In genomic region chr1:212683357-212683722, GRCh38 we compare ENCODE assay signal across 1 cellular context.
TF ChIP-seq lines count a peak whose summit lies in the region.

No MANE protein-coding gene starts in this region.

TF ChIP-seq in GM12878, 131 proteins besides CTCF, POLR2A, EP300 and RAD21 (continued from another document and continues in another):
- TF ChIP-seq CUX1 (IDR thresholded peaks at IDR 0.05; ENCODE audit: insufficient replicate concordance, low read depth, low read length): no peak
- no peak for TF ChIP-seq ZNF592 (IDR thresholded peaks at IDR 0.05)
- TF ChIP-seq MTA3 (IDR thresholded peaks at IDR 0.05; ENCODE audit: borderline replicate concordance, low read length): peak; percentile 66; the same call in 1 of the 2 replicates
- peak; percentile 95 for TF ChIP-seq IKZF1 (conservative IDR thresholded peaks at IDR 0.05)
- 0 out of 2 replicates have a peak, but pooled peaks have one; percentile 41 for TF ChIP-seq YY1 (IDR thresholded peaks at IDR 0.05; ENCODE audit: low read depth, low read length)
- TF ChIP-seq HDGF (IDR thresholded peaks at IDR 0.05): no peak
- peak; percentile 76 for TF ChIP-seq ATF7 (IDR thresholded peaks at IDR 0.05; ENCODE audit: low read depth)
- TF ChIP-seq ZNF622 (IDR thresholded peaks at IDR 0.05): no peak
- 0 out of 2 replicates have a peak, but pooled peaks have one; percentile 9 for TF ChIP-seq ZSCAN29 (IDR thresholded peaks at IDR 0.05)
- TF ChIP-seq CEBPZ (IDR thresholded peaks at IDR 0.05; ENCODE audit: low read depth, low read length): no peak
- peak; percentile 74; the same call in 1 of the 2 replicates for TF ChIP-seq IRF4 (IDR thresholded peaks at IDR 0.05; ENCODE audit: low read depth, low read length)
- TF ChIP-seq CEBPB (IDR thresholded peaks at IDR 0.05; ENCODE audit: borderline replicate concordance in 1 of 2, low read depth in 2 of 2, low read length in 2 of 2): peak; percentile 78; a peak in 1 of 4 replicates
- TF ChIP-seq BHLHE40 (IDR thresholded peaks at IDR 0.05; ENCODE audit: borderline replicate concordance in 1 of 2, low read depth in 2 of 2, low read length in 1 of 2): peak; percentile 37 to 43; a peak in 3 of 4 replicates
- peak; percentile 67; the same call in 1 of the 2 replicates for TF ChIP-seq BCL11A (IDR thresholded peaks at IDR 0.05; ENCODE audit: low read depth, low read length)
- TF ChIP-seq CBFB (IDR thresholded peaks at IDR 0.05; ENCODE audit: low read depth): peak; percentile 61; the same call in 1 of the 2 replicates
- no peak for TF ChIP-seq RELB (IDR thresholded peaks at IDR 0.05; ENCODE audit: low read depth)
- peak; percentile 53 for TF ChIP-seq SKIL (IDR thresholded peaks at IDR 0.05; ENCODE audit: low read depth, poor library complexity, severe bottlenecking)
- no peak for TF ChIP-seq SMAD1 (IDR thresholded peaks at IDR 0.05; ENCODE audit: low read depth, partially characterized antibody)
- peak; percentile 63 for TF ChIP-seq CREM (IDR thresholded peaks at IDR 0.05; ENCODE audit: low read depth)
- TF ChIP-seq HDAC2 (IDR thresholded peaks at IDR 0.05): no peak
- TF ChIP-seq IKZF2 (IDR thresholded peaks at IDR 0.05): peak; percentile 67 to 72
- peak; percentile 57; the same call in 1 of the 2 replicates for TF ChIP-seq CREB1 (IDR thresholded peaks at IDR 0.05; ENCODE audit: low read depth)
- no peak for TF ChIP-seq IRF5 (IDR thresholded peaks at IDR 0.05; ENCODE audit: borderline replicate concordance)
- no peak for TF ChIP-seq E2F4 (IDR thresholded peaks at IDR 0.05; ENCODE audit: low read depth, low read length)
- TF ChIP-seq NBN (IDR thresholded peaks at IDR 0.05): no peak; the same call in 1 of the 2 replicates
- TF ChIP-seq SRF (IDR thresholded peaks at IDR 0.05; ENCODE audit: low read depth in 2 of 2, low read length in 2 of 2): 0 out of 4 replicates have a peak, but pooled peaks of 1 of the 2 experiments have one; percentile 26
- TF ChIP-seq KLF5 (IDR thresholded peaks at IDR 0.05; ENCODE audit: partially characterized antibody): peak; percentile 43
- TF ChIP-seq EGR1 (IDR thresholded peaks at IDR 0.05; ENCODE audit: borderline replicate concordance in 1 of 2, low read depth in 2 of 2, low read length in 2 of 2): peak; percentile 39 to 97
- no peak for TF ChIP-seq ATF3 (IDR thresholded peaks at IDR 0.05; ENCODE audit: borderline replicate concordance, extremely low read depth, low read depth, low read length)
- no peak for TF ChIP-seq ZZZ3 (IDR thresholded peaks at IDR 0.05; ENCODE audit: control insufficient read depth, insufficient read length, low read depth)
- TF ChIP-seq POU2F2 (IDR thresholded peaks at IDR 0.05; ENCODE audit: borderline replicate concordance, low read depth, low read length): no peak; the same call in 2 of the 3 replicates
- peak; percentile 82 for TF ChIP-seq NFIC (IDR thresholded peaks at IDR 0.05; ENCODE audit: low read depth, low read length)
- peak; percentile 72 for TF ChIP-seq TBL1XR1 (IDR thresholded peaks at IDR 0.05; ENCODE audit: low read depth, low read length)
- TF ChIP-seq MTA2 (IDR thresholded peaks at IDR 0.05; ENCODE audit: low read depth): peak; percentile 42; the same call in 1 of the 2 replicates
- peak; percentile 76 for TF ChIP-seq EED (IDR thresholded peaks at IDR 0.05; ENCODE audit: low read depth)
- no peak for TF ChIP-seq KDM1A (IDR thresholded peaks at IDR 0.05; ENCODE audit: borderline replicate concordance)
- no peak for TF ChIP-seq ELK1 (IDR thresholded peaks at IDR 0.05; ENCODE audit: low read depth, low read length)
- TF ChIP-seq NR2C1 (IDR thresholded peaks at IDR 0.05): no peak
- TF ChIP-seq FOXM1 (IDR thresholded peaks at IDR 0.05; ENCODE audit: low read depth, low read length): peak; percentile 79
